ENCODE assay signal across 1 cellular context in the genomic region with DNA sequence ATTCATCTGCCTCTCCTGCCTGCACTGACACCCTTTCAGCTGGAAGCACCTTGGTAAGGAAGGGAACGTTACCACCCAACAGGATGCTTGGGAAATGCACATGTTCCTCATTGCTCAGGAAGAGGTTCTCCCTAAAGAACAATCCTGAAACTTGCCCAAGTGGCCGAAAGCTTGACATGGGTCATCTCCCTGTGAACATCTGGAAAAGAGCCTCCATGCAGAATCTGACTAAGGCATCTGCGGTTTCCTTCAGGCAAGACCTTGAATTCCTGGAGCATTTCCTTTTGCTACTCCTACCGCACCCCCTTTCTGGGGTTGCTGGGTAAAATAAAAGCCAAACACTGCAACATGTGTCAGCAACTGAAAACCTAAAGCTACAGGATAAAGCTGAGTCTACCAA.
TF ChIP-seq lines count a peak whose summit lies in the region.

No MANE protein-coding gene starts in this region.

TF ChIP-seq in IMR-90, 13 proteins besides CTCF, POLR2A, EP300 and RAD21 (continued from another document):
- TF ChIP-seq BHLHE40 (IDR thresholded peaks at IDR 0.05; ENCODE audit: low read depth, low read length) (no peak), SMC3 (IDR thresholded peaks at IDR 0.05; ENCODE audit: low read depth, low read length) (no peak), CHD1 (IDR thresholded peaks at IDR 0.05; ENCODE audit: low read depth, low read length) (no peak), CEBPB (IDR thresholded peaks at IDR 0.05; ENCODE audit: low read depth, low read length) (no peak), RFX5 (IDR thresholded peaks at IDR 0.05; ENCODE audit: low read depth, low read length) (no peak), RCOR1 (IDR thresholded peaks at IDR 0.05; ENCODE audit: insufficient replicate concordance, low read length) (no peak), FOS (IDR thresholded peaks at IDR 0.05; ENCODE audit: low read depth, low read length) (no peak), MXI1 (IDR thresholded peaks at IDR 0.05; ENCODE audit: borderline replicate concordance, low read depth, low read length) (no peak), MAFK (IDR thresholded peaks at IDR 0.05; ENCODE audit: low read depth, low read length) (no peak), MAZ (IDR thresholded peaks at IDR 0.05; ENCODE audit: borderline replicate concordance, low read depth, low read length) (no peak)
- TF ChIP-seq, protein P1, sequence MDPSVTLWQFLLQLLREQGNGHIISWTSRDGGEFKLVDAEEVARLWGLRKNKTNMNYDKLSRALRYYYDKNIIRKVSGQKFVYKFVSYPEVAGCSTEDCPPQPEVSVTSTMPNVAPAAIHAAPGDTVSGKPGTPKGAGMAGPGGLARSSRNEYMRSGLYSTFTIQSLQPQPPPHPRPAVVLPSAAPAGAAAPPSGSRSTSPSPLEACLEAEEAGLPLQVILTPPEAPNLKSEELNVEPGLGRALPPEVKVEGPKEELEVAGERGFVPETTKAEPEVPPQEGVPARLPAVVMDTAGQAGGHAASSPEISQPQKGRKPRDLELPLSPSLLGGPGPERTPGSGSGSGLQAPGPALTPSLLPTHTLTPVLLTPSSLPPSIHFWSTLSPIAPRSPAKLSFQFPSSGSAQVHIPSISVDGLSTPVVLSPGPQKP (IDR thresholded peaks at IDR 0.05; ENCODE audit: borderline replicate concordance, low read depth, low read length), result no peak
- TF ChIP-seq, protein P2, sequence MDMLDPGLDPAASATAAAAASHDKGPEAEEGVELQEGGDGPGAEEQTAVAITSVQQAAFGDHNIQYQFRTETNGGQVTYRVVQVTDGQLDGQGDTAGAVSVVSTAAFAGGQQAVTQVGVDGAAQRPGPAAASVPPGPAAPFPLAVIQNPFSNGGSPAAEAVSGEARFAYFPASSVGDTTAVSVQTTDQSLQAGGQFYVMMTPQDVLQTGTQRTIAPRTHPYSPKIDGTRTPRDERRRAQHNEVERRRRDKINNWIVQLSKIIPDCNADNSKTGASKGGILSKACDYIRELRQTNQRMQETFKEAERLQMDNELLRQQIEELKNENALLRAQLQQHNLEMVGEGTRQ (IDR thresholded peaks at IDR 0.05; ENCODE audit: low read depth, low read length), result no peak
TF ChIP-seq in IMR-90: peak in this region for 0.
